8 cellular contexts compared by ENCODE assay signal in genomic region chr3:123979525-123980481, GRCh38. TPM values are rescaled to one million over a fixed set of nuclear protein-coding genes. Genes with fewer than 3 reads are reported as not detected.
DNase-seq lines count a peak whose midpoint lies in the region; ATAC-seq, FAIRE-seq and TF ChIP-seq lines count a peak whose summit lies in the region.
"Not testable (repeated sequence)": the region's sequence is repeated elsewhere in the genome, so short reads cannot be mapped to it uniquely, and the experiment has no call there.

No MANE protein-coding gene starts in this region.

- peak overlapping the region; percentile 29 to 44 for H3K9ac ChIP-seq in stomach smooth muscle (ENCODE audit: low read length in 2 of 2)

- H3K4me3 Mint-ChIP-seq in natural killer cell treated with Interleukin-12 subunit alpha and Interleukin-12 subunit beta and Interleukin-15 and Interleukin-18, amount 100 ng/mL, for 72 hours: not testable (repeated sequence)

- H3K4me3 ChIP-seq in WERI-Rb-1 (ENCODE audit: low read depth, low read length) (peak overlapping the region; percentile 66), stomach smooth muscle (ENCODE audit: low read length in 2 of 2) (peak overlapping the region; percentile 75 to 83)
- H3K4me3 ChIP-seq in bronchial epithelial cell (ENCODE audit: low read depth, low read length): not testable (repeated sequence)

- H3K36me3 ChIP-seq in WERI-Rb-1; bronchial epithelial cell (ENCODE audit: control insufficient read depth, insufficient read depth, low read length); stomach smooth muscle (ENCODE audit: control insufficient read depth in 2 of 2, insufficient read depth in 2 of 2, low read length in 2 of 2): not testable (repeated sequence)

- not testable (repeated sequence) for H3K27me3 ChIP-seq in WERI-Rb-1 (ENCODE audit: insufficient read depth, low read depth, severe bottlenecking); bronchial epithelial cell (ENCODE audit: control insufficient read depth, insufficient read depth, low read length); stomach smooth muscle (ENCODE audit: control insufficient read depth in 1 of 2, insufficient read depth in 2 of 2, low read length in 2 of 2)

- DNase-seq in COR-L47 (lab: John Stamatoyannopoulos, UW): peak; percentile 25
- peak; percentile 55 for DNase-seq in NCI-H2227 treated with DMSO at 0.1 percent for 48 hours (lab: John Stamatoyannopoulos, UW)
- peak; percentile 65 for DNase-seq in WERI-Rb-1
- peak; percentile 9 for DNase-seq in bronchial epithelial cell (ENCODE audit: low read depth)
- not testable (repeated sequence) for DNase-seq in left ventricle myocardium superior; natural killer cell treated with Interleukin-12 subunit alpha and Interleukin-12 subunit beta and Interleukin-15 and Interleukin-18, amount 100 ng/mL, for 72 hours (ENCODE audit: low spot score)

- not testable (repeated sequence) for H3K36me3 Mint-ChIP-seq in natural killer cell treated with Interleukin-12 subunit alpha and Interleukin-12 subunit beta and Interleukin-15 and Interleukin-18, amount 100 ng/mL, for 72 hours

- not testable (repeated sequence) for H3K27ac ChIP-seq in WERI-Rb-1; stomach smooth muscle (ENCODE audit: low read length)

- ATAC-seq in HG02642 (IDR thresholded peaks at IDR 0.05; ENCODE audit: poor library complexity, unreplicated experiment) (peak; percentile 73), left ventricle myocardium superior (peak; percentile 89)
- ATAC-seq in natural killer cell treated with Interleukin-12 subunit alpha and Interleukin-12 subunit beta and Interleukin-15 and Interleukin-18, amount 100 ng/mL, for 72 hours: peak; percentile 70 to 81

- H3K4me1 Mint-ChIP-seq in natural killer cell treated with Interleukin-12 subunit alpha and Interleukin-12 subunit beta and Interleukin-15 and Interleukin-18, amount 100 ng/mL, for 72 hours (ENCODE audit: low read depth in 2 of 2): not testable (repeated sequence)

- H3K27me3 Mint-ChIP-seq in natural killer cell treated with Interleukin-12 subunit alpha and Interleukin-12 subunit beta and Interleukin-15 and Interleukin-18, amount 100 ng/mL, for 72 hours: peaks cover 24 to 34% of the 10 kb centered on the region in 2 donors

- intact Hi-C loops in left ventricle myocardium superior (cut with micrococcal nuclease): not testable (repeated sequence)

- not testable (repeated sequence) for H3K27ac Mint-ChIP-seq in natural killer cell treated with Interleukin-12 subunit alpha and Interleukin-12 subunit beta and Interleukin-15 and Interleukin-18, amount 100 ng/mL, for 72 hours

- FAIRE-seq in bronchial epithelial cell (lab: Jason Lieb, UNC): peak; percentile 52

- not testable (repeated sequence) for H3K4me1 ChIP-seq in stomach smooth muscle (ENCODE audit: control insufficient read depth, insufficient read depth, low read length)

- TF ChIP-seq CTCF in WERI-Rb-1 (IDR thresholded peaks at IDR 0.05; ENCODE audit: low read depth, low read length) (peak; percentile 58), bronchial epithelial cell (IDR thresholded peaks at IDR 0.05; ENCODE audit: insufficient read depth, low read length, severe bottlenecking) (peak; percentile 62)

- H3K9me3 Mint-ChIP-seq in natural killer cell treated with Interleukin-12 subunit alpha and Interleukin-12 subunit beta and Interleukin-15 and Interleukin-18, amount 100 ng/mL, for 72 hours: not testable (repeated sequence)

- not testable (repeated sequence) for H3K9me3 ChIP-seq in WERI-Rb-1 (ENCODE audit: severe bottlenecking); stomach smooth muscle (ENCODE audit: control insufficient read depth in 2 of 2, low read length in 2 of 2)

RNA-seq across cellular contexts. Expression of gene ROPN1, which starts 12.1 kb away (rescaled TPM):
- total RNA-seq in bronchial epithelial cell (not detected in 2 replicates), left ventricle myocardium superior (not detected)
- total RNA-seq in natural killer cell treated with Interleukin-12 subunit alpha and Interleukin-12 subunit beta and Interleukin-15 and Interleukin-18, amount 100 ng/mL, for 72 hours: not detected

RNA-seq across cellular contexts. Expression of gene CCDC14, which starts 18.8 kb away (rescaled TPM):
- total RNA-seq in bronchial epithelial cell: 17.1 and 17.3 TPM in 2 replicates
- total RNA-seq in left ventricle myocardium superior: 10.7 TPM
- total RNA-seq in natural killer cell treated with Interleukin-12 subunit alpha and Interleukin-12 subunit beta and Interleukin-15 and Interleukin-18, amount 100 ng/mL, for 72 hours: 10 to 100 TPM; 30.3 to 59.6 TPM

RNA-seq across cellular contexts. Expression of gene KALRN, which starts 53.4 kb away (rescaled TPM):
- 1.8 and 7.3 TPM in 2 replicates for total RNA-seq in bronchial epithelial cell
- total RNA-seq in left ventricle myocardium superior: 71.2 TPM
- under 1 TPM; 0.26 to 0.86 TPM for total RNA-seq in natural killer cell treated with Interleukin-12 subunit alpha and Interleukin-12 subunit beta and Interleukin-15 and Interleukin-18, amount 100 ng/mL, for 72 hours
